Comparison of ENCODE assay signal across 11 cellular contexts in the genomic region with DNA sequence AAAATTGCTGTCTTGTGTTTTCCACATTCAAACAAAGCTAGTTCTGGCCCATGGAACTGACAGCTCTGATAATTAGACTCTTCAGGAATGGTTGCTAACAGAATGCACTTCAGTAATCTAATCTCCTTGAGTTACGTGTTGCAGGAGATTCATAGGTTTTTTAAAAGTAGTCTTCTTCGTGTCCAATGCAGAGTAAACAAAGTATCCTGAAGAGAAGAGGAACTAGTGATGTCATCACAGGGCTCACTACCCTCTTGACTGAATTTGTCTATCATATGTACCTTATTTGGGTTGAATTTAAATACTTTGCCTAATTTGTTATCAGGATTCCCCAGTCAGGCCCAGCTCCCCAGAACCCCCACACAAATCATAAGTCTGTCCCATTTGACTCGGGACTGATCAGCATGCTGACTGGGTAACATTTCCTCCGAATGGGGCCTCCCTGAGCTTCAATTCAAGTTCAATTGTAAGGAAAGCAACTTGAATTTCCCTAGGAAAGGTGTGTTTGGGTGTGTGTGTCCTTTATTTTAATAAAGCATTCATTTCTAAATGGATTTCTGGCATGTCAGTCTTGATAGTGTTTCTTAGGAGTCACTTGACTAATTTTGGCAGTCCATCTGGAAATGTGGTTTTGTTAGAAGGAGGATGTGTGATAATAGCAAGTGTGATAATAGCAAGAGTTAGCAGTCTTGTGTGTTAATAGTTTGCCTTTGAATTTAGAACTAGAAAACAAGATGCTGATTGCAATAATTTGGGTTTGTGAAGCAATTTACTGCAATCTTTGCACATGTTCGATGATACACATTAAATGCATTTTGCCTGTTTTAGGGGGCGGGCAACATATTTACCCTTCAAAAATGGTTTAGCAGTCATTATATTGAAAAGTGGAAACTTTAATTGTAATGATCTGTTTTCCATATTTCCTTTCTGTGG.
DNase-seq lines count a peak whose midpoint lies in the region; ATAC-seq and TF ChIP-seq lines count a peak whose summit lies in the region.
"Had no signal": no experiment of that assay in that cellular context is flagged by ENCODE, and none has a peak within 500 bp of the region (broad histone marks: within the 10 kb centered on the region; RNA-seq: fewer than 3 reads in every experiment).

No MANE protein-coding gene starts in this region.

- H3K27me3 ChIP-seq in DOHH2 (ENCODE audit: control insufficient read depth, low read length), result no peaks in the 10 kb centered on the region
- H3K27me3 ChIP-seq in rectal smooth muscle tissue (ENCODE audit: control insufficient read depth, insufficient read depth, low read length), result no peaks in the 10 kb centered on the region
- H3K27me3 ChIP-seq: gastroesophageal sphincter had no signal

- H4K20me1 ChIP-seq in DOHH2 (ENCODE audit: control insufficient read depth, insufficient read depth, low read depth, low read length), result 0 out of 2 replicates have a peak, but pooled peaks cover 4% of the 10 kb centered on the region

- H3K27me3 Mint-ChIP-seq in activated naive CD8-positive, alpha-beta T cell treated with anti-CD3 and anti-CD28 coated beads, Interleukin-2, amount 50 U/mL, for 24 hours, result no peaks in the 10 kb centered on the region

- no peaks in the 10 kb centered on the region for H3K9me3 Mint-ChIP-seq in activated naive CD8-positive, alpha-beta T cell treated with anti-CD3 and anti-CD28 coated beads, Interleukin-2, amount 50 U/mL, for 24 hours

- ATAC-seq in activated naive CD8-positive, alpha-beta T cell treated with anti-CD3 and anti-CD28 coated beads, Interleukin-2, amount 50 U/mL, for 24 hours, result no peak
- ATAC-seq in HG02610 (IDR thresholded peaks at IDR 0.05; ENCODE audit: unreplicated experiment), result no peak
- no peak for ATAC-seq in GM21390 (IDR thresholded peaks at IDR 0.05; ENCODE audit: unreplicated experiment)
- ATAC-seq: gastroesophageal sphincter had no signal

- H3K9me3 ChIP-seq in DOHH2 (ENCODE audit: control insufficient read depth, insufficient read depth, low read length) (no peaks in the 10 kb centered on the region), KOPT-K1 (ENCODE audit: insufficient read depth, low read length, poor library complexity, severe bottlenecking) (peaks cover 3% of the 10 kb centered on the region)
- H3K9me3 ChIP-seq: gastroesophageal sphincter had no signal

- H3K9ac ChIP-seq in rectal smooth muscle tissue (ENCODE audit: low read length), result no peak overlapping the region

- H3K4me2 ChIP-seq in DOHH2 (ENCODE audit: low read length), result peak overlapping the region; percentile 5; the same call in 1 of the 2 replicates

- TF ChIP-seq CTCF in DOHH2 (IDR thresholded peaks at IDR 0.05; ENCODE audit: low read depth, low read length, poor library complexity, severe bottlenecking), result no peak

- H3F3A ChIP-seq in DOHH2 (ENCODE audit: control insufficient read depth, insufficient read depth), result peaks cover 8% of the 10 kb centered on the region; the same call in 1 of the 2 replicates

- peak overlapping the region; percentile 82 for H3K4me3 Mint-ChIP-seq in activated naive CD8-positive, alpha-beta T cell treated with anti-CD3 and anti-CD28 coated beads, Interleukin-2, amount 50 U/mL, for 24 hours

- H3K4me1 ChIP-seq in DOHH2 (ENCODE audit: control insufficient read depth, low read length), result peaks cover 30% of the 10 kb centered on the region
- no peaks in the 10 kb centered on the region for H3K4me1 ChIP-seq in rectal smooth muscle tissue (ENCODE audit: control insufficient read depth, insufficient read depth, low read length)

- H3K27ac ChIP-seq in DOHH2 (ENCODE audit: low read depth, low read length) (no peak overlapping the region), KOPT-K1 (ENCODE audit: low read depth, low read length, poor library complexity, severe bottlenecking) (peak overlapping the region; percentile 84), rectal smooth muscle tissue (ENCODE audit: low read depth, low read length) (no peak overlapping the region)

- H3K27ac Mint-ChIP-seq in activated naive CD8-positive, alpha-beta T cell treated with anti-CD3 and anti-CD28 coated beads, Interleukin-2, amount 50 U/mL, for 24 hours, result peak overlapping the region; percentile 93

- peaks cover 30% of the 10 kb centered on the region for H3K36me3 ChIP-seq in DOHH2 (ENCODE audit: control insufficient read depth, low read length)
- peaks cover 53% of the 10 kb centered on the region for H3K36me3 ChIP-seq in KOPT-K1 (ENCODE audit: insufficient read depth, low read length)
- peaks cover 3% of the 10 kb centered on the region for H3K36me3 ChIP-seq in rectal smooth muscle tissue (ENCODE audit: control insufficient read depth, insufficient read depth, low read length)

- H3K36me3 Mint-ChIP-seq in activated naive CD8-positive, alpha-beta T cell treated with anti-CD3 and anti-CD28 coated beads, Interleukin-2, amount 50 U/mL, for 24 hours (ENCODE audit: low read depth), result peaks cover 58% of the 10 kb centered on the region

- peaks cover 8% of the 10 kb centered on the region for H3K79me2 ChIP-seq in DOHH2 (ENCODE audit: control insufficient read depth, low read length)

- no peak overlapping the region for H3K4me3 ChIP-seq in DOHH2 (ENCODE audit: low read length)
- H3K4me3 ChIP-seq in rectal smooth muscle tissue (ENCODE audit: low read length), result peak overlapping the region; percentile 9

- H3K4me1 Mint-ChIP-seq in activated naive CD8-positive, alpha-beta T cell treated with anti-CD3 and anti-CD28 coated beads, Interleukin-2, amount 50 U/mL, for 24 hours, result peaks cover 83% of the 10 kb centered on the region

- no peaks in the 10 kb centered on the region for H3K9me2 ChIP-seq in DOHH2 (replicated peaks; ENCODE audit: control insufficient read depth, low read length)

- no peak for DNase-seq in activated naive CD8-positive, alpha-beta T cell treated with anti-CD3 and anti-CD28 coated beads, Interleukin-2, amount 50 U/mL, for 24 hours
- DNase-seq in NCI-H526 treated with DMSO at 0.1 percent for 48 hours (lab: John Stamatoyannopoulos, UW), result no peak
- DNase-seq: activated CD4-positive, CD25-positive, alpha-beta regulatory T cell treated with anti-CD3 and anti-CD28 coated beads, Interleukin-2, amount 50 U/mL, for 72 hours; H7; NCI-H1436 had no signal
